Comparison of ENCODE assay signal across 10 cellular contexts in the genomic region with DNA sequence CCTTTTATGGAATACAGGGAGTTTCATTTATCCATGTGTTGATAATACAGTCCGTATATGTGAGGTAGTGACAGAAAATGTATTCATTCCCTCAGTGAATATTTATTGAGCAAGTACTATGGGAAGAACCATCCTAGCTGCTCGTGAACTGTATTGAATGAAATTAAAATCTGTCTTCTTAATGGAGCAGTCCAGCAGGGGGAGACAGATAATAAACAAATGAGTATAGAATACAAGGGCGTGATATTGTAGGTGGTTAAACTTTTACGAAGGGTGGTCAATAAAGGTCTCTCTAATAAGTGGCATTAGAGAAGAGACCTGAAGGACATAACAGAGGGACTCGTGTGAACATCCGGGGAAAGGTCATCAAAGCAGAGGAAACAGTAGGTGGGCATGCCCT.
A peak's percentile ranks its signal among the peaks of the same experiment; 100 is the strongest.
DNase-seq lines count a peak whose midpoint lies in the region; ATAC-seq, FAIRE-seq and TF ChIP-seq lines count a peak whose summit lies in the region.
"Had no signal": no experiment of that assay in that cellular context is flagged by ENCODE, and none has a peak within 500 bp of the region (broad histone marks: within the 10 kb centered on the region; RNA-seq: fewer than 3 reads in every experiment).

No MANE protein-coding gene starts in this region.

- FAIRE-seq in small intestine (lab: Jason Lieb, UNC) = no peak
- FAIRE-seq: RCC 7860 had no signal

- H3K4me1 Mint-ChIP-seq in CD8-positive, alpha-beta T cell (ENCODE audit: low read depth) = no peaks in the 10 kb centered on the region

- no peaks in the 10 kb centered on the region for H3K27me3 ChIP-seq in small intestine (ENCODE audit: control insufficient read depth in 2 of 2, insufficient read depth in 2 of 2, low read length in 2 of 2)
- H3K27me3 ChIP-seq in CD8-positive, alpha-beta T cell (ENCODE audit: insufficient read depth, low read length) = no peaks in the 10 kb centered on the region

- DNase-seq in NCI-H69 (lab: John Stamatoyannopoulos, UW) = peak; percentile 19
- DNase-seq in fibroblast of gingiva (ENCODE audit: low read depth) = peak; percentile 6
- DNase-seq in cerebellar cortex (ENCODE audit: low spot score) = no peak
- DNase-seq in small intestine = no peak
- no peak for DNase-seq in HUDEP-2 (lab: John Stamatoyannopoulos, UW; ENCODE audit: unreplicated experiment in 76 of 76)
- DNase-seq in CD8-positive, alpha-beta T cell = no peak

- no peak overlapping the region for H3K4me3 Mint-ChIP-seq in CD8-positive, alpha-beta T cell
- H3K4me3 Mint-ChIP-seq: activated T-helper 1 cell treated with anti-CD3 and anti-CD28 coated beads, Interleukin-12 subunit alpha, Interleukin-12 subunit beta, Interleukin-2, Interleukin-4 antibody, amounts not matched to agents 30 ng/mL and 10 ng/mL and 1 ng/mL, durations not matched to agents 14 hours and 24 hours and 36 hours had no signal

- H3K27ac Mint-ChIP-seq in CD8-positive, alpha-beta T cell = no peak overlapping the region
- H3K27ac Mint-ChIP-seq: activated T-helper 1 cell treated with anti-CD3 and anti-CD28 coated beads, Interleukin-12 subunit alpha, Interleukin-12 subunit beta, Interleukin-2, Interleukin-4 antibody, amounts not matched to agents 30 ng/mL and 10 ng/mL and 1 ng/mL, durations not matched to agents 14 hours and 24 hours and 36 hours had no signal

- no peaks in the 10 kb centered on the region for H3K4me1 ChIP-seq in small intestine (ENCODE audit: control insufficient read depth in 2 of 2, insufficient read depth in 1 of 2, low read depth in 1 of 2, low read length in 1 of 2)
- H3K4me1 ChIP-seq in CD8-positive, alpha-beta T cell (ENCODE audit: insufficient read depth, low read length) = no peaks in the 10 kb centered on the region

- CTCF ChIA-PET in CD8-positive, alpha-beta T cell (lab: Charles Lee) = no interaction called here

- H3K4me3 ChIP-seq in small intestine (ENCODE audit: low read depth in 1 of 2, low read length in 2 of 2) = no peak overlapping the region
- no peak overlapping the region for H3K4me3 ChIP-seq in CD8-positive, alpha-beta T cell (ENCODE audit: low read depth, low read length)

- no peak overlapping the region for H3K27ac ChIP-seq in 22Rv1
- no peak overlapping the region for H3K27ac ChIP-seq in small intestine (ENCODE audit: low read depth in 1 of 2, low read length in 1 of 2)
- no peak overlapping the region for H3K27ac ChIP-seq in CD8-positive, alpha-beta T cell (ENCODE audit: low read depth, low read length)

- no peaks in the 10 kb centered on the region for H3K36me3 ChIP-seq in small intestine (ENCODE audit: control insufficient read depth in 2 of 2, insufficient read depth in 2 of 2, low read length in 2 of 2)
- no peaks in the 10 kb centered on the region for H3K36me3 ChIP-seq in CD8-positive, alpha-beta T cell (ENCODE audit: insufficient read depth, low read length)

- POLR2A ChIA-PET in CD8-positive, alpha-beta T cell (lab: Charles Lee) = no interaction called here

- no peak for ATAC-seq in CD8-positive, alpha-beta T cell

- intact Hi-C loops in CD8-positive, alpha-beta T cell (cut with DNase I, micrococcal nuclease) = no loop called here

- WGBS in small intestine, 3 donors = 77 to 83% (median 83%) methylated on average over 6 of the region's 6 CpGs

- H3K9me3 Mint-ChIP-seq in CD8-positive, alpha-beta T cell = peaks cover 3% of the 10 kb centered on the region

- TF ChIP-seq CTCF in 22Rv1 (IDR thresholded peaks at IDR 0.05) (peak; percentile 47), GM12872 (IDR thresholded peaks at IDR 0.05; ENCODE audit: insufficient read depth, low read depth, low read length) (peak; percentile 34; the same call in 1 of the 3 replicates)
- no peak for TF ChIP-seq CTCF in CD8-positive, alpha-beta T cell (IDR thresholded peaks at IDR 0.05)

- no peaks in the 10 kb centered on the region for H3K9me3 ChIP-seq in small intestine (ENCODE audit: control insufficient read depth, low read depth)
- no peaks in the 10 kb centered on the region for H3K9me3 ChIP-seq in CD8-positive, alpha-beta T cell (ENCODE audit: low read length)

- H3K27me3 Mint-ChIP-seq in CD8-positive, alpha-beta T cell (ENCODE audit: low read depth) = no peaks in the 10 kb centered on the region

- no peaks in the 10 kb centered on the region for H3K36me3 Mint-ChIP-seq in CD8-positive, alpha-beta T cell

Comparison
In these comparisons a context has a peak if more than half of its experiments do, and no peak if none do; other contexts are left out.
1. DNase-seq: peak in NCI-H69 (single experiment) and fibroblast of gingiva (single experiment); none in cerebellar cortex (single experiment), small intestine (single experiment), HUDEP-2 (0 of 76) and CD8-positive, alpha-beta T cell (0 of 7).